Comparison of ENCODE assay signal across 8 cellular contexts in genomic region chr1:1307261-1307907, GRCh38. TPM values are rescaled to one million over a fixed set of nuclear protein-coding genes. Genes with fewer than 3 reads are reported as not detected.
DNase-seq lines count a peak whose midpoint lies in the region; ATAC-seq lines count a peak whose summit lies in the region.

No MANE protein-coding gene starts in this region.

- H3K27ac Mint-ChIP-seq in activated CD4-positive, alpha-beta T cell treated with anti-CD3 and anti-CD28 coated beads for 36 hours, result peak overlapping the region; percentile 63
- H3K27ac Mint-ChIP-seq in activated T-helper 17 cell treated with anti-CD3 and anti-CD28 coated beads, Interleukin-2, amount 50 U/mL, for 72 hours, result peak overlapping the region; percentile 84

- no peaks in the 10 kb centered on the region for H3K27me3 Mint-ChIP-seq in activated CD4-positive, alpha-beta T cell treated with anti-CD3 and anti-CD28 coated beads for 36 hours
- H3K27me3 Mint-ChIP-seq in activated T-helper 17 cell treated with anti-CD3 and anti-CD28 coated beads, Interleukin-2, amount 50 U/mL, for 72 hours, result no peaks in the 10 kb centered on the region

- CTCF ChIA-PET in activated CD4-positive, alpha-beta T cell treated with anti-CD3 and anti-CD28 coated beads for 36 hours (lab: Charles Lee), result interaction anchor here (0.5 kb wide), 1 partner anchor 244 kb away, joined by 4 read pairs; no protein-coding TSS in a partner anchor

- POLR2A ChIA-PET in activated CD4-positive, alpha-beta T cell treated with anti-CD3 and anti-CD28 coated beads for 36 hours (lab: Charles Lee), result no interaction called here

- no peaks in the 10 kb centered on the region for H3K27me3 ChIP-seq in right cardiac atrium (ENCODE audit: control insufficient read depth, insufficient read depth)

- intact Hi-C loops in activated CD4-positive, alpha-beta T cell treated with anti-CD3 and anti-CD28 coated beads for 36 hours (cut with DNase I, micrococcal nuclease), result loop anchor here (5.0 to 10.0 kb wide), 3 partner anchors 35 to 1270 kb away; partner anchors contain the start of gene UBE2J2 (in 1 of the 2)
- intact Hi-C loops in right cardiac atrium (cut with DNase I), result no loop called here

- no peak for ATAC-seq in activated CD4-positive, alpha-beta T cell treated with anti-CD3 and anti-CD28 coated beads for 36 hours
- ATAC-seq in HG03108 (IDR thresholded peaks at IDR 0.05; ENCODE audit: unreplicated experiment), result peak; percentile 1
- no peak for ATAC-seq in activated T-helper 17 cell treated with anti-CD3 and anti-CD28 coated beads, Interleukin-2, amount 50 U/mL, for 72 hours (replicated peaks)
- peak; percentile 0 to 3 for ATAC-seq in right cardiac atrium

- DNase-seq in activated CD4-positive, alpha-beta T cell treated with anti-CD3 and anti-CD28 coated beads for 36 hours, result peak; percentile 32
- no peak for DNase-seq in activated CD4-positive, alpha-beta T cell treated with anti-CD3 and anti-CD28 coated beads for 48 hours
- DNase-seq in right cardiac atrium (peak; percentile 74 to 88 (median 85)), dedifferentiated amniotic fluid mesenchymal stem cell (ENCODE audit: extremely low spot score) (no peak), A172 (ENCODE audit: low spot score) (no peak)

- H3K4me1 ChIP-seq in right cardiac atrium (ENCODE audit: control insufficient read depth, insufficient read depth, low read length), result peaks cover 5% of the 10 kb centered on the region

- H3K9me3 Mint-ChIP-seq in activated CD4-positive, alpha-beta T cell treated with anti-CD3 and anti-CD28 coated beads for 36 hours (ENCODE audit: low read depth), result no peaks in the 10 kb centered on the region
- no peaks in the 10 kb centered on the region for H3K9me3 Mint-ChIP-seq in activated T-helper 17 cell treated with anti-CD3 and anti-CD28 coated beads, Interleukin-2, amount 50 U/mL, for 72 hours

- WGBS in right cardiac atrium, result under 1% methylated on average over 79 of the region's 79 CpGs

- H3K27ac ChIP-seq in right cardiac atrium (ENCODE audit: low read length) (peak overlapping the region; percentile 74), skin epidermis (peak overlapping the region; percentile 34 to 97 (median 90))

- H3K4me3 Mint-ChIP-seq in activated CD4-positive, alpha-beta T cell treated with anti-CD3 and anti-CD28 coated beads for 36 hours, result peak overlapping the region; percentile 80
- H3K4me3 Mint-ChIP-seq in activated T-helper 17 cell treated with anti-CD3 and anti-CD28 coated beads, Interleukin-2, amount 50 U/mL, for 72 hours, result peak overlapping the region; percentile 86

- H3K4me3 ChIP-seq in right cardiac atrium (ENCODE audit: low read length) (peak overlapping the region; percentile 65), skin epidermis (peak overlapping the region; percentile 75 to 92 (median 90))

- no peaks in the 10 kb centered on the region for H3K9me3 ChIP-seq in right cardiac atrium (ENCODE audit: control insufficient read depth, low read length)

- H3K4me1 Mint-ChIP-seq in activated CD4-positive, alpha-beta T cell treated with anti-CD3 and anti-CD28 coated beads for 36 hours, result peaks cover 23% of the 10 kb centered on the region
- no peaks in the 10 kb centered on the region for H3K4me1 Mint-ChIP-seq in activated T-helper 17 cell treated with anti-CD3 and anti-CD28 coated beads, Interleukin-2, amount 50 U/mL, for 72 hours

- no peaks in the 10 kb centered on the region for H3K36me3 Mint-ChIP-seq in activated CD4-positive, alpha-beta T cell treated with anti-CD3 and anti-CD28 coated beads for 36 hours (ENCODE audit: low read depth)
- peaks cover 7% of the 10 kb centered on the region for H3K36me3 Mint-ChIP-seq in activated T-helper 17 cell treated with anti-CD3 and anti-CD28 coated beads, Interleukin-2, amount 50 U/mL, for 72 hours (ENCODE audit: low read depth)

RNA-seq across cellular contexts. Expression of gene ACAP3, which starts 0.3 kb away (rescaled TPM):
- 10 to 100 TPM; 17.5 to 24.3 TPM for total RNA-seq in activated CD4-positive, alpha-beta T cell treated with anti-CD3 and anti-CD28 coated beads for 36 hours
- 10 to 100 TPM; 41.4 to 43.3 TPM for total RNA-seq in activated T-helper 17 cell treated with anti-CD3 and anti-CD28 coated beads, Interleukin-2, amount 50 U/mL, for 72 hours
- total RNA-seq in right cardiac atrium, result 10 to 100 TPM; 33.1 to 61.8 (median 42.8) TPM
- polyA plus RNA-seq in right cardiac atrium, result 37.4 TPM
- 37.2 and 37.5 TPM in 2 replicates for total RNA-seq in A172 (2014; rRNA removed; shearing (Covaris generic))

RNA-seq across cellular contexts. Expression of gene PUSL1, which starts 1.0 kb away (rescaled TPM):
- total RNA-seq in activated CD4-positive, alpha-beta T cell treated with anti-CD3 and anti-CD28 coated beads for 36 hours, result 10 to 100 TPM; 13.7 to 18.0 TPM
- 10 to 100 TPM; 15.9 to 24.0 TPM for total RNA-seq in activated T-helper 17 cell treated with anti-CD3 and anti-CD28 coated beads, Interleukin-2, amount 50 U/mL, for 72 hours
- 10 to 100 TPM; 11.3 to 14.1 (median 12.5) TPM for total RNA-seq in right cardiac atrium
- polyA plus RNA-seq in right cardiac atrium, result 13.1 TPM
- total RNA-seq in A172 (2014; rRNA removed; shearing (Covaris generic)), result 15.6 and 17.3 TPM in 2 replicates

RNA-seq across cellular contexts. Expression of gene INTS11, which starts 17.1 kb away (rescaled TPM):
- 100 to 1,000 TPM; 117 to 151 TPM for total RNA-seq in activated CD4-positive, alpha-beta T cell treated with anti-CD3 and anti-CD28 coated beads for 36 hours
- total RNA-seq in activated T-helper 17 cell treated with anti-CD3 and anti-CD28 coated beads, Interleukin-2, amount 50 U/mL, for 72 hours, result 100 to 1,000 TPM; 122 to 125 TPM
- 10 to 100 TPM; 53.1 to 61.7 (median 58.7) TPM for total RNA-seq in right cardiac atrium
- 70.3 TPM for polyA plus RNA-seq in right cardiac atrium
- total RNA-seq in A172 (2014; rRNA removed; shearing (Covaris generic)), result 48.4 and 56.7 TPM in 2 replicates

RNA-seq across cellular contexts. Expression of gene CPTP, which starts 17.2 kb away (rescaled TPM):
- 10 to 100 TPM in 1 of 2 experiments, 1 to 10 TPM in 1; 9.9 to 11.4 TPM for total RNA-seq in activated CD4-positive, alpha-beta T cell treated with anti-CD3 and anti-CD28 coated beads for 36 hours
- 10 to 100 TPM; 16.8 to 22.3 TPM for total RNA-seq in activated T-helper 17 cell treated with anti-CD3 and anti-CD28 coated beads, Interleukin-2, amount 50 U/mL, for 72 hours
- total RNA-seq in right cardiac atrium, result 10 to 100 TPM; 24.0 to 29.0 (median 27.0) TPM
- 53.9 TPM for polyA plus RNA-seq in right cardiac atrium
- total RNA-seq in A172 (2014; rRNA removed; shearing (Covaris generic)), result 17.0 and 19.5 TPM in 2 replicates

RNA-seq across cellular contexts. Expression of gene TAS1R3, which starts 23.7 kb away (rescaled TPM):
- under 1 TPM; 0.28 to 0.41 TPM for total RNA-seq in activated CD4-positive, alpha-beta T cell treated with anti-CD3 and anti-CD28 coated beads for 36 hours
- 1 to 10 TPM in 1 of 2 donors, under 1 TPM in 1; 0.71 to 1.1 TPM for total RNA-seq in activated T-helper 17 cell treated with anti-CD3 and anti-CD28 coated beads, Interleukin-2, amount 50 U/mL, for 72 hours
- under 1 TPM; 0.33 to 0.51 (median 0.38) TPM for total RNA-seq in right cardiac atrium
- 0.66 TPM for polyA plus RNA-seq in right cardiac atrium
- total RNA-seq in A172 (2014; rRNA removed; shearing (Covaris generic)), result 0.22 and 0.33 TPM in 2 replicates

Comparison
In these comparisons a context has a peak if more than half of its experiments do, and no peak if none do; other contexts are left out.
1. DNase-seq: peak in activated CD4-positive, alpha-beta T cell treated with anti-CD3 and anti-CD28 coated beads for 36 hours (single experiment) and right cardiac atrium (3 of 3); none in activated CD4-positive, alpha-beta T cell treated with anti-CD3 and anti-CD28 coated beads for 48 hours (single experiment), dedifferentiated amniotic fluid mesenchymal stem cell (single experiment) and A172 (single experiment).
2. ATAC-seq: peak in HG03108 (single experiment) and right cardiac atrium (2 of 2); none in activated CD4-positive, alpha-beta T cell treated with anti-CD3 and anti-CD28 coated beads for 36 hours (single experiment) and activated T-helper 17 cell treated with anti-CD3 and anti-CD28 coated beads, Interleukin-2, amount 50 U/mL, for 72 hours (single experiment).
3. intact Hi-C loops: an anchor here in activated CD4-positive, alpha-beta T cell treated with anti-CD3 and anti-CD28 coated beads for 36 hours (5.0 to 10.0 kb wide); none called in right cardiac atrium.